23 cellular contexts compared by ENCODE assay signal in genomic region chr7:508461-509170, GRCh38.
"Had no signal": no experiment of that assay in that cellular context is flagged by ENCODE, and none has a peak within 500 bp of the region (broad histone marks: within the 10 kb centered on the region; RNA-seq: fewer than 3 reads in every experiment).

No MANE protein-coding gene starts in this region.

- H3K36me3 ChIP-seq: breast epithelium, neutrophil, WERI-Rb-1 had no signal

- H3K4me3 ChIP-seq: breast epithelium, dorsolateral prefrontal cortex, tibial nerve, vagina had no signal

- FAIRE-seq: astrocyte, islet of Langerhans had no signal

- DNase-seq: activated CD4-positive, alpha-beta T cell treated with anti-CD3 and anti-CD28 coated beads for 1 hour; activated CD8-positive, alpha-beta memory T cell treated with anti-CD3 and anti-CD28 coated beads for 24 hours; activated CD8-positive, alpha-beta memory T cell treated with anti-CD3 and anti-CD28 coated beads, Interleukin-2, amount 50 U/mL, for 48 hours; activated effector memory CD4-positive, alpha-beta T cell treated with Interleukin-2 at 50 U/mL for 16 hours; activated T-cell treated with anti-CD3 and anti-CD28 coated beads, Interleukin-2, amount 50 U/mL, for 48 hours; hippocampal formation; mesendoderm; natural killer cell; stimulated activated CD4-positive, alpha-beta T cell treated with anti-CD3 and anti-CD28 coated beads, Interleukin-2, amount 100 ng/mL, for 24 hours; stimulated activated naive CD8-positive, alpha-beta T cell treated with anti-CD3 and anti-CD28 coated beads, Interleukin-15, Interleukin-2, amounts not matched to agents 100 U/mL and 50 U/mL, for 24 hours; substantia nigra; SW 1271; T-helper 2 cell; WERI-Rb-1 had no signal

- H3K9ac ChIP-seq: parathyroid adenoma had no signal

- H3K27me3 ChIP-seq: breast epithelium, dorsolateral prefrontal cortex, tibial nerve, vagina had no signal

- H3K4me1 ChIP-seq: breast epithelium, parathyroid adenoma had no signal

- H3K9me3 ChIP-seq: breast epithelium, neutrophil, tibial nerve, vagina had no signal

- H3K79me2 ChIP-seq: parathyroid adenoma had no signal

- ATAC-seq: left lobe of liver; natural killer cell; stimulated activated naive CD8-positive, alpha-beta T cell treated with anti-CD3 and anti-CD28 coated beads, Interleukin-15, Interleukin-2, amounts not matched to agents 100 U/mL and 50 U/mL, for 24 hours had no signal

- H2AFZ ChIP-seq: parathyroid adenoma had no signal

- H3K27ac ChIP-seq: neutrophil, parathyroid adenoma, tibial nerve, vagina, WERI-Rb-1 had no signal
